In the genomic region with DNA sequence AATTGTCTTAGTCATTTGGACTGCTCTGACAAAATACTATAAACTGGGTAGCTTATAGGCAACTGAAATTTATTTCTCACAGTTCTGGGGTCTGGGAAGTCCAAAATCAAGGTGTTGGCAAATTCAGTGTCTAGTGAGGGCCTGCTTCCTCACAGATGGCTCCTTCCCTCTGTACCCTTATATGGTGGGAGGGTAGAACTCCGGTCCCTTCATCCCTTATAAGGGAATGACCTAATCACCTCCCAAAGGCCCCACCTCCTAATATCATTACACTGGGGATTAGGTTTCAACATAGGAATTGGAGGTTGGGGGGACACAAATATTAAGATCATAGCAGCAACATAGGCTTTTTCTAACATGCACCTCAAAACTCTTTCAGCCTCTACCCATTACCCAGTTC, we compare ENCODE assay signal across 11 cellular contexts. TPM values are rescaled to one million over a fixed set of nuclear protein-coding genes. Genes with fewer than 3 reads are reported as not detected.
A peak's percentile ranks its signal among the peaks of the same experiment; 100 is the strongest.
DNase-seq lines count a peak whose midpoint lies in the region; ATAC-seq, FAIRE-seq and TF ChIP-seq lines count a peak whose summit lies in the region.
"Had no signal": no experiment of that assay in that cellular context is flagged by ENCODE, and none has a peak within 500 bp of the region (broad histone marks: within the 10 kb centered on the region; RNA-seq: fewer than 3 reads in every experiment).

No MANE protein-coding gene starts in this region.

- DNase-seq in cardiac muscle cell (ENCODE audit: low read depth in 1 of 2, low spot score in 1 of 2) (peak in 1 of 2 donors; percentile 12), Right ventricle myocardium superior (no peak), right atrium auricular region (ENCODE audit: low spot score) (no peak), type B pancreatic cell (ENCODE audit: extremely low spot score, unreplicated experiment) (no peak), NCI-H1930 (lab: John Stamatoyannopoulos, UW) (no peak), D721Med (ENCODE audit: insufficient read length, low spot score) (no peak)
- no peak for DNase-seq in activated T-helper 2 cell treated with anti-CD3 and anti-CD28 coated beads, Interferon-gamma antibody, Interleukin-2, Interleukin-4, amounts not matched to agents 10 μg/mL and 5 μg/mL and 100 μg/mL, durations not matched to agents 14 hours and 24 hours and 36 hours (ENCODE audit: low spot score)
- no peak for DNase-seq in effector memory CD4-positive, alpha-beta T cell
- DNase-seq: activated T-cell treated with anti-CD3 and anti-CD28 coated beads, Interleukin-2, amount 50 U/mL, for 4 hours had no signal

- H3K27me3 Mint-ChIP-seq in activated T-helper 2 cell treated with anti-CD3 and anti-CD28 coated beads, Interferon-gamma antibody, Interleukin-2, Interleukin-4, amounts not matched to agents 10 μg/mL and 5 μg/mL and 100 μg/mL, durations not matched to agents 14 hours and 24 hours and 36 hours (ENCODE audit: low read depth): no peaks in the 10 kb centered on the region
- H3K27me3 Mint-ChIP-seq in type B pancreatic cell: no peaks in the 10 kb centered on the region

- H3K9me3 Mint-ChIP-seq in activated T-helper 2 cell treated with anti-CD3 and anti-CD28 coated beads, Interferon-gamma antibody, Interleukin-2, Interleukin-4, amounts not matched to agents 10 μg/mL and 5 μg/mL and 100 μg/mL, durations not matched to agents 14 hours and 24 hours and 36 hours: no peaks in the 10 kb centered on the region
- H3K9me3 Mint-ChIP-seq in type B pancreatic cell: no peaks in the 10 kb centered on the region
- H3K9me3 Mint-ChIP-seq: activated T-cell treated with anti-CD3 and anti-CD28 coated beads, Interleukin-2, amount 50 U/mL, for 4 hours had no signal

- H3K4me3 ChIP-seq in cardiac muscle cell: no peak overlapping the region
- no peak overlapping the region for H3K4me3 ChIP-seq in right atrium auricular region
- H3K4me3 ChIP-seq in effector memory CD4-positive, alpha-beta T cell (ENCODE audit: insufficient read depth, low read depth, low read length, poor library complexity, severe bottlenecking): no peak overlapping the region
- H3K4me3 ChIP-seq: BLaER1 had no signal

- no peak overlapping the region for H3K4me3 Mint-ChIP-seq in activated T-helper 2 cell treated with anti-CD3 and anti-CD28 coated beads, Interferon-gamma antibody, Interleukin-2, Interleukin-4, amounts not matched to agents 10 μg/mL and 5 μg/mL and 100 μg/mL, durations not matched to agents 14 hours and 24 hours and 36 hours (ENCODE audit: low read depth)
- no peak overlapping the region for H3K4me3 Mint-ChIP-seq in type B pancreatic cell
- H3K4me3 Mint-ChIP-seq: activated T-cell treated with anti-CD3 and anti-CD28 coated beads, Interleukin-2, amount 50 U/mL, for 4 hours had no signal

- H3K27me3 ChIP-seq in cardiac muscle cell: no peaks in the 10 kb centered on the region
- no peaks in the 10 kb centered on the region for H3K27me3 ChIP-seq in right atrium auricular region
- no peaks in the 10 kb centered on the region for H3K27me3 ChIP-seq in effector memory CD4-positive, alpha-beta T cell (replicated peaks; ENCODE audit: control insufficient read depth, insufficient read depth, low read length, poor library complexity, severe bottlenecking)
- H3K27me3 ChIP-seq: neutrophil had no signal

- TF ChIP-seq CTCF in cardiac muscle cell (IDR thresholded peaks at IDR 0.05; ENCODE audit: low read depth, low read length): no peak
- no peak for TF ChIP-seq CTCF in right atrium auricular region (IDR thresholded peaks at IDR 0.05)
- no peak for TF ChIP-seq CTCF in type B pancreatic cell (conservative IDR thresholded peaks at IDR 0.05)
- no peak for TF ChIP-seq CTCF in D721Med (IDR thresholded peaks at IDR 0.05; ENCODE audit: insufficient read depth, missing control alignments)

- ATAC-seq in Right ventricle myocardium superior (ENCODE audit: poor library complexity): no peak

- H3K4me1 Mint-ChIP-seq in activated T-helper 2 cell treated with anti-CD3 and anti-CD28 coated beads, Interferon-gamma antibody, Interleukin-2, Interleukin-4, amounts not matched to agents 10 μg/mL and 5 μg/mL and 100 μg/mL, durations not matched to agents 14 hours and 24 hours and 36 hours (ENCODE audit: low read depth): peaks cover 19% of the 10 kb centered on the region
- H3K4me1 Mint-ChIP-seq in type B pancreatic cell (ENCODE audit: unreplicated experiment): no peaks in the 10 kb centered on the region

- H3K27ac ChIP-seq in cardiac muscle cell (peak overlapping the region; percentile 34), right atrium auricular region (peak overlapping the region; percentile 68 to 83)
- no peak overlapping the region for H3K27ac ChIP-seq in effector memory CD4-positive, alpha-beta T cell (ENCODE audit: insufficient read depth, low read length, poor library complexity, severe bottlenecking)
- H3K27ac ChIP-seq: BLaER1, neutrophil had no signal

- peaks cover 32% of the 10 kb centered on the region for H3K36me3 Mint-ChIP-seq in activated T-helper 2 cell treated with anti-CD3 and anti-CD28 coated beads, Interferon-gamma antibody, Interleukin-2, Interleukin-4, amounts not matched to agents 10 μg/mL and 5 μg/mL and 100 μg/mL, durations not matched to agents 14 hours and 24 hours and 36 hours (ENCODE audit: low read depth)
- peaks cover 8% of the 10 kb centered on the region for H3K36me3 Mint-ChIP-seq in type B pancreatic cell

- FAIRE-seq in D721Med (lab: Jason Lieb, UNC): no peak

- intact Hi-C loops in Right ventricle myocardium superior (cut with DNase I): no loop called here
- intact Hi-C loops in activated T-helper 2 cell treated with anti-CD3 and anti-CD28 coated beads, Interferon-gamma antibody, Interleukin-2, Interleukin-4, amounts not matched to agents 10 μg/mL and 5 μg/mL and 100 μg/mL, durations not matched to agents 14 hours and 24 hours and 36 hours (cut with micrococcal nuclease): no loop called here

- H3K36me3 ChIP-seq in cardiac muscle cell (no peaks in the 10 kb centered on the region), right atrium auricular region (peaks cover 6% of the 10 kb centered on the region)
- peaks cover 10% of the 10 kb centered on the region for H3K36me3 ChIP-seq in effector memory CD4-positive, alpha-beta T cell (ENCODE audit: control insufficient read depth, insufficient read depth, low read length)
- H3K36me3 ChIP-seq: neutrophil had no signal

- peak overlapping the region; percentile 94 for H3K27ac Mint-ChIP-seq in activated T-helper 2 cell treated with anti-CD3 and anti-CD28 coated beads, Interferon-gamma antibody, Interleukin-2, Interleukin-4, amounts not matched to agents 10 μg/mL and 5 μg/mL and 100 μg/mL, durations not matched to agents 14 hours and 24 hours and 36 hours
- H3K27ac Mint-ChIP-seq in type B pancreatic cell: peak overlapping the region; percentile 83

- H3K4me1 ChIP-seq in cardiac muscle cell (ENCODE audit: low read depth) (no peaks in the 10 kb centered on the region), right atrium auricular region (no peaks in the 10 kb centered on the region)
- peaks cover 5% of the 10 kb centered on the region for H3K4me1 ChIP-seq in effector memory CD4-positive, alpha-beta T cell (ENCODE audit: control insufficient read depth, insufficient read depth, low read length, poor library complexity, severe bottlenecking)
- H3K4me1 ChIP-seq: BLaER1 had no signal

- H3K9me3 ChIP-seq in cardiac muscle cell (ENCODE audit: low read depth): no peaks in the 10 kb centered on the region
- no peaks in the 10 kb centered on the region for H3K9me3 ChIP-seq in right atrium auricular region
- H3K9me3 ChIP-seq in effector memory CD4-positive, alpha-beta T cell (ENCODE audit: control insufficient read depth, low read length): no peaks in the 10 kb centered on the region
- H3K9me3 ChIP-seq: BLaER1, neutrophil had no signal

RNA-seq across cellular contexts. Expression of a gene that starts 7.3 kb away (rescaled TPM):
- 11.0 and 17.5 TPM in 2 replicates for total RNA-seq in cardiac muscle cell
- polyA plus RNA-seq in cardiac muscle cell: 9.9 and 18.1 TPM in 2 replicates
- 13.9 TPM for total RNA-seq in Right ventricle myocardium superior
- total RNA-seq in activated T-helper 2 cell treated with anti-CD3 and anti-CD28 coated beads, Interferon-gamma antibody, Interleukin-2, Interleukin-4, amounts not matched to agents 10 μg/mL and 5 μg/mL and 100 μg/mL, durations not matched to agents 14 hours and 24 hours and 36 hours: 16.0 and 18.3 TPM in 2 replicates
- 10 to 100 TPM; 11.0 to 17.5 TPM for total RNA-seq in right atrium auricular region
- total RNA-seq in type B pancreatic cell (ENCODE audit: low replicate concordance): 10.6 and 12.8 TPM in 2 replicates

RNA-seq across cellular contexts. Expression of a gene that starts 10.6 kb away (rescaled TPM):
- total RNA-seq in cardiac muscle cell (74.5 and 141 TPM in 2 replicates), Right ventricle myocardium superior (47.2 TPM), right atrium auricular region (10 to 100 TPM; 49.3 to 73.7 TPM), type B pancreatic cell (ENCODE audit: low replicate concordance) (79.8 and 95.9 TPM in 2 replicates)
- polyA plus RNA-seq in cardiac muscle cell: 100 and 159 TPM in 2 replicates
- 209 and 212 TPM in 2 replicates for total RNA-seq in activated T-helper 2 cell treated with anti-CD3 and anti-CD28 coated beads, Interferon-gamma antibody, Interleukin-2, Interleukin-4, amounts not matched to agents 10 μg/mL and 5 μg/mL and 100 μg/mL, durations not matched to agents 14 hours and 24 hours and 36 hours

RNA-seq across cellular contexts. Expression of a gene that starts 23.4 kb away (rescaled TPM):
- total RNA-seq in cardiac muscle cell: 24.2 and 29.2 TPM in 2 replicates
- polyA plus RNA-seq in cardiac muscle cell: 13.3 and 20.1 TPM in 2 replicates
- 12.0 TPM for total RNA-seq in Right ventricle myocardium superior
- 16.5 and 17.7 TPM in 2 replicates for total RNA-seq in activated T-helper 2 cell treated with anti-CD3 and anti-CD28 coated beads, Interferon-gamma antibody, Interleukin-2, Interleukin-4, amounts not matched to agents 10 μg/mL and 5 μg/mL and 100 μg/mL, durations not matched to agents 14 hours and 24 hours and 36 hours
- 10 to 100 TPM; 23.0 to 43.0 TPM for total RNA-seq in right atrium auricular region
- 3.6 and 10.0 TPM in 2 replicates for total RNA-seq in type B pancreatic cell (ENCODE audit: low replicate concordance)

RNA-seq across cellular contexts. Expression of a gene that starts 42.1 kb away (rescaled TPM):
- total RNA-seq in cardiac muscle cell: 47.8 and 70.8 TPM in 2 replicates
- 45.2 and 65.7 TPM in 2 replicates for polyA plus RNA-seq in cardiac muscle cell
- 103 TPM for total RNA-seq in Right ventricle myocardium superior
- total RNA-seq in activated T-helper 2 cell treated with anti-CD3 and anti-CD28 coated beads, Interferon-gamma antibody, Interleukin-2, Interleukin-4, amounts not matched to agents 10 μg/mL and 5 μg/mL and 100 μg/mL, durations not matched to agents 14 hours and 24 hours and 36 hours: 345 and 346 TPM in 2 replicates
- 10 to 100 TPM; 62.1 to 90.4 TPM for total RNA-seq in right atrium auricular region
- 131 and 178 TPM in 2 replicates for total RNA-seq in type B pancreatic cell (ENCODE audit: low replicate concordance)

RNA-seq across cellular contexts. Expression of a gene that starts 56.2 kb away (rescaled TPM):
- 34.8 and 40.5 TPM in 2 replicates for total RNA-seq in cardiac muscle cell
- polyA plus RNA-seq in cardiac muscle cell: 36.8 and 42.4 TPM in 2 replicates
- 14.3 TPM for total RNA-seq in Right ventricle myocardium superior
- 84.6 and 89.8 TPM in 2 replicates for total RNA-seq in activated T-helper 2 cell treated with anti-CD3 and anti-CD28 coated beads, Interferon-gamma antibody, Interleukin-2, Interleukin-4, amounts not matched to agents 10 μg/mL and 5 μg/mL and 100 μg/mL, durations not matched to agents 14 hours and 24 hours and 36 hours
- 10 to 100 TPM; 36.6 to 43.3 TPM for total RNA-seq in right atrium auricular region
- total RNA-seq in type B pancreatic cell (ENCODE audit: low replicate concordance): 35.3 and 46.4 TPM in 2 replicates
